14 cellular contexts compared by ENCODE assay signal in the genomic region with DNA sequence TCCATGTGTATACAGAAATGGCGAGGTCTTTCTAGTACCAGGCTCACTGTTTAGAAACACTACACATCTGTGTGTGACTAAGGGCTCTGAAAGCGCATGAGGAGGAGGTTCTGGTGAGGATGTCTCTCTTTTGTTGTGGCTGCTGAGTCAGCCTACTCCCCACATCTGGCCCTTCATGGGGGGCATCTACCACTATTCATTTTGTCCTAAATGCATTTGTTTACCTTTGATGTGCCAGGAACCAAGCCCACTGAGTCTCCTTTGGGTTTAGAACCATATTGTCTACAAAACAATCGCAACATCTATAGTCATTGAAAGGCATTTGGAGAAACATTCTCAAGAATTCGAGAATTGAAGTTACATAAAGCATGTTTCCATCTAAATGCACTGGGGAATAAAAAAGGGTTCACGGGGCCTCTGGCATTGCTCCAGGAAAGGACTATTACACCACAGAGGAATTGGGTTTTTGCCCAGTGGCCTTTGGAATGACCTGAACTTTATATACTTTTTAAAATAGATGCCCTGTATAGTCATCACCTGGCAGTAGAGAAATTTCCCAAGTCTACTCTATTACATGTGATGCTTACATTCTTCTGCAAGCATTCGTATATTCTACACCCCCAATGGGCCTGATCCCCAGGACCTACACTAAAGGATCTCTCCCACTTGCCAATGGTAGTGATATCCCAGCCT. TPM values are rescaled to one million over a fixed set of nuclear protein-coding genes. Genes with fewer than 3 reads are reported as not detected.
DNase-seq lines count a peak whose midpoint lies in the region; ATAC-seq lines count a peak whose summit lies in the region.
"Had no signal": no experiment of that assay in that cellular context is flagged by ENCODE, and none has a peak within 500 bp of the region (broad histone marks: within the 10 kb centered on the region; RNA-seq: fewer than 3 reads in every experiment).

No MANE protein-coding gene starts in this region.

- H3K9me3 ChIP-seq in MG63, result no peaks in the 10 kb centered on the region
- H3K9me3 ChIP-seq: lower lobe of right lung had no signal

- no peak overlapping the region for H3K4me3 ChIP-seq in MG63
- H3K4me3 ChIP-seq: GM12878, lower lobe of right lung had no signal

- no peaks in the 10 kb centered on the region for H3K27me3 ChIP-seq in MG63

- DNase-seq in EL (peak; percentile 66), MG63 (peak; percentile 67), epidermal melanocyte (ENCODE audit: insufficient read length, low spot score) (peak; percentile 30), non-pigmented ciliary epithelial cell (ENCODE audit: low read depth) (peak; percentile 13), dermis blood vessel endothelial cell (no peak), DMS79 (lab: John Stamatoyannopoulos, UW) (no peak), HT-29 (ENCODE audit: low spot score) (no peak)
- DNase-seq: lower lobe of right lung, NCI-H1694 treated with DMSO at 0.1 percent for 48 hours, trophoblast cell had no signal

- no peak for ATAC-seq in HG02938 (IDR thresholded peaks at IDR 0.05; ENCODE audit: unreplicated experiment)
- ATAC-seq: GM12878, lower lobe of right lung had no signal

- no peaks in the 10 kb centered on the region for H3K36me3 ChIP-seq in MG63
- H3K36me3 ChIP-seq: lower lobe of right lung had no signal

RNA-seq across cellular contexts. Expression of a gene that starts 35.1 kb away (rescaled TPM):
- not detected in 2 replicates for total RNA-seq in MG63 (2014; rRNA removed; shearing (Covaris generic); ENCODE audit: low replicate concordance)
- not detected in 2 replicates for total RNA-seq in dermis blood vessel endothelial cell
- not detected in 2 replicates for total RNA-seq in HT-29 (2014; rRNA removed; shearing (Covaris generic))
- total RNA-seq: bronchial epithelial cell had no signal

RNA-seq across cellular contexts. Expression of a gene that starts 35.1 kb away (rescaled TPM):
- total RNA-seq in MG63 (2014; rRNA removed; shearing (Covaris generic); ENCODE audit: low replicate concordance), result not detected in 2 replicates
- not detected in 2 replicates for total RNA-seq in dermis blood vessel endothelial cell
- total RNA-seq in HT-29 (2014; rRNA removed; shearing (Covaris generic)), result not detected in 2 replicates
- total RNA-seq: bronchial epithelial cell; T-helper 2 cell treated with Interferon-gamma antibody and Interleukin-4, amounts not matched to agents 100 ng/mL and 5 ng/mL, for 36 hours had no signal

Comparison
In these comparisons a context has a peak if more than half of its experiments do, and no peak if none do; other contexts are left out.
1. DNase-seq: peak in EL (single experiment), MG63 (single experiment), epidermal melanocyte (single experiment) and non-pigmented ciliary epithelial cell (single experiment); none in dermis blood vessel endothelial cell (single experiment), DMS79 (single experiment) and HT-29 (single experiment).